In the genomic region with DNA sequence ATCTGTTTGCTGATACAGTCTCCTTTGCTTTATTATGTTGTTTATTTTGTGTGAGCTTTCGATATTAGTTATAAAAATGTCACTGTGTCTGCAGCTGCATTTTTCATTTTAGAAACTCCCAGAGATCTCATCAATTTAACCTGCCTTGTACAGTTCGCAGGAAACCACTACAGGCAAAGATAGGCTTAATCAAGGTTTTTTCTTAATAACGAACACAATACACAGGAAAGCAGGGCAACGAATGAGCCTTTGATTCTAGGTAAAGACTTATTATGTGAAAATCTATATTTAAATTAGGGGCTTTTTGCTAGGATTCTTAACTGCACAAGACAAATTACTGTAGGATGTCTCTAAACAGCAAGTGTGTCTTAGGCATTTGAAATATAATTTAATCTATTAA, we compare ENCODE assay signal across 23 cellular contexts.
"Had no signal": no experiment of that assay in that cellular context is flagged by ENCODE, and none has a peak within 500 bp of the region (broad histone marks: within the 10 kb centered on the region; RNA-seq: fewer than 3 reads in every experiment).

No MANE protein-coding gene starts in this region.

- H3K9ac ChIP-seq: KMS-11 had no signal

- H3K9me3 ChIP-seq: MG63, Peyer's patch, SJCRH30 had no signal

- H3K4me2 ChIP-seq: KMS-11, PC-9 had no signal

- H3K4me3 ChIP-seq: K562, MG63, PC-9, Peyer's patch, SJCRH30 had no signal

- H2AFZ ChIP-seq: PC-9 had no signal

- ATAC-seq: HepG2, K562, Right ventricle myocardium inferior had no signal

- H3K27me3 ChIP-seq: MG63, Peyer's patch, SJCRH30 had no signal

- DNase-seq: IMR-90, MG63, NCI-H1092, NCI-H1105 treated with DMSO at 0.1 percent for 48 hours, NCI-H1417 treated with DMSO at 0.1 percent for 48 hours, NCI-H146, NCI-H1694 treated with DMSO at 0.1 percent for 48 hours, NCI-H1930, NCI-H2081, NCI-H2107, NCI-H226, NCI-H446, NCI-H510A, NCI-H69, NCI-H774, PC-9, Peyer's patch, SHP77 treated with DMSO at 0.1 percent for 48 hours, SJCRH30 had no signal

- H3K4me1 ChIP-seq: Peyer's patch, SJCRH30 had no signal

- H3K27ac ChIP-seq: KMS-11, PC-9, Peyer's patch, SJCRH30 had no signal

- H3K36me3 ChIP-seq: MG63, Peyer's patch, SJCRH30 had no signal
